ENCODE assay signal across 17 cellular contexts in the genomic region with DNA sequence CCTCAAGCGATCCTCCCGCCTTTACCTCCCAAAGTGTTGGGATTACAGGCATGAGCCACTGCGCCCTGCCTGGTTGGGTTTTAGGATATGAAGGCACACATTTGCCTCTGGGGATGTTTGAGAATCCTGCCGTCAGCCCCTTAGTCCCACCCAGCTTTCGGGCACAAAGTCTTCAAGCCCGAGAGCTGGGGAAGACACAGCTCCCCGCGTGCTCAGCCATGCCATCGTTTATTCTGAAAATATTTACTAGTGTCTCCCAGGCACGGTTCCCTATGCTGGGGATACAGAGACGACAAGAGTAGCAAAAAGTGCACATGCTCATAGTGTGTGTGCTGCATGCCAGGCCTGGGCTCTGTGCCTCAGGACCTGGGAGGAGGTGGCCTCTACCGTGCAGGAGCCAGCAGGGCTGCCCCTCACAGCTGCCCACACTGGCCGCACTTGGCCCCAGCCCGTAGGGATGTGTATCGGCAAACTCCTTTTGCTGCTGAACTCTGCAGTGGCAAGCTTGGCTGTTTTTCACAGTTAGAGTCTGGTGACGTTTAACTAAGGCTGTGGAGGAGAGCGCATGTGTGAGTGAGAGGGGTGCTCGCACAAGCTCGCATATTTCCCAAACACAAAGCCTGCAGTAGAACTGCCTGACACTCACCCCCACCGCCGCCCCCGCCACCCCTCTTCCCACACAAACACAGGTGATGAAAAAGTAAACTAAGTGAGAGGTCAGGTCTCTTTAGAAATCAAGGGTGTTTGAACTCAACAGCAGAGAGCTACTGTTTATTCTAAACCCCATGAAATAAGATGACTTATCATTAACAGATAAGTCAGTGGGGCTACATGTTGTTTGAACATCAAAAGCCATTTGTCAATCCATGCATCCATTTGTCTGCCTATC.
DNase-seq lines count a peak whose midpoint lies in the region; ATAC-seq and TF ChIP-seq lines count a peak whose summit lies in the region.
"Had no signal": no experiment of that assay in that cellular context is flagged by ENCODE, and none has a peak within 500 bp of the region (broad histone marks: within the 10 kb centered on the region; RNA-seq: fewer than 3 reads in every experiment).

No MANE protein-coding gene starts in this region.

- CTCF ChIA-PET in AG04449 (lab: Yijun Ruan, JAX): no interaction called here

- no peaks in the 10 kb centered on the region for H3K4me1 Mint-ChIP-seq in activated T-cell treated with anti-CD3 and anti-CD28 coated beads, Interleukin-2, amount 50 U/mL, for 24 hours (ENCODE audit: low read depth)
- H3K4me1 Mint-ChIP-seq: activated naive CD8-positive, alpha-beta T cell treated with anti-CD3 and anti-CD28 coated beads, Interleukin-2, amount 10 ng/mL, durations not matched to agents 7 days and 5 days had no signal

- H3K27me3 ChIP-seq in osteoblast (ENCODE audit: insufficient read depth, low read length) (no peaks in the 10 kb centered on the region), transverse colon (no peaks in the 10 kb centered on the region)
- H3K27me3 ChIP-seq: BE2C had no signal

- DNase-seq in AG04449 (ENCODE audit: low read depth, low spot score): no peak
- DNase-seq in NCI-H146 (lab: John Stamatoyannopoulos, UW): peak; percentile 51
- peak; percentile 27 for DNase-seq in fibroblast of pulmonary artery (ENCODE audit: low read depth)
- DNase-seq in osteoblast (ENCODE audit: insufficient read length, low spot score, missing footprints): peak; percentile 84
- DNase-seq in H4 (ENCODE audit: low spot score): no peak
- DNase-seq in transverse colon: no peak
- DNase-seq in activated T-cell treated with anti-CD3 and anti-CD28 coated beads, Interleukin-2, amount 50 U/mL, for 24 hours: no peak
- DNase-seq: activated CD8-positive, alpha-beta memory T cell treated with anti-CD3 and anti-CD28 coated beads, Interleukin-2, amount 50 U/mL, for 4 hours; activated naive CD8-positive, alpha-beta T cell treated with anti-CD3 and anti-CD28 coated beads, Interleukin-2, amount 10 ng/mL, durations not matched to agents 7 days and 5 days; BE2C; cortex of kidney; foreskin melanocyte; HCEC 1CT; NCI-H524 treated with DMSO at 0.1 percent for 48 hours; RPMI8226; stimulated activated CD4-positive, alpha-beta T cell treated with anti-CD3 and anti-CD28 coated beads, Interleukin-2, amount 100 ng/mL, for 24 hours had no signal

- H3K36me3 Mint-ChIP-seq in activated T-cell treated with anti-CD3 and anti-CD28 coated beads, Interleukin-2, amount 50 U/mL, for 24 hours (ENCODE audit: low read depth): no peaks in the 10 kb centered on the region
- H3K36me3 Mint-ChIP-seq: activated naive CD8-positive, alpha-beta T cell treated with anti-CD3 and anti-CD28 coated beads, Interleukin-2, amount 10 ng/mL, durations not matched to agents 7 days and 5 days had no signal

- no peak for TF ChIP-seq POLR2A in transverse colon (IDR thresholded peaks at IDR 0.05)

- H3K27ac Mint-ChIP-seq in activated T-cell treated with anti-CD3 and anti-CD28 coated beads, Interleukin-2, amount 50 U/mL, for 24 hours: no peak overlapping the region
- H3K27ac Mint-ChIP-seq: activated naive CD8-positive, alpha-beta T cell treated with anti-CD3 and anti-CD28 coated beads, Interleukin-2, amount 10 ng/mL, durations not matched to agents 7 days and 5 days had no signal

- no peak for ATAC-seq in GM21526 (IDR thresholded peaks at IDR 0.05; ENCODE audit: low FRiP score, unreplicated experiment)

- H3K36me3 ChIP-seq in osteoblast (ENCODE audit: insufficient read depth, low read length) (no peaks in the 10 kb centered on the region), transverse colon (no peaks in the 10 kb centered on the region)
- H3K36me3 ChIP-seq: BE2C had no signal

- H3K79me2 ChIP-seq in osteoblast (ENCODE audit: insufficient read depth, low read length): no peaks in the 10 kb centered on the region

- H3K9me3 ChIP-seq in osteoblast (ENCODE audit: low read depth, low read length) (no peaks in the 10 kb centered on the region), transverse colon (no peaks in the 10 kb centered on the region)

- POLR2A ChIA-PET in AG04449 (lab: Yijun Ruan, JAX): no interaction called here

- peaks cover 8% of the 10 kb centered on the region for H3K9me3 Mint-ChIP-seq in activated T-cell treated with anti-CD3 and anti-CD28 coated beads, Interleukin-2, amount 50 U/mL, for 24 hours

- H3K27ac ChIP-seq in osteoblast (ENCODE audit: low read depth, low read length) (no peak overlapping the region), transverse colon (no peak overlapping the region)

- TF ChIP-seq CTCF in AG04449 (IDR thresholded peaks at IDR 0.05; ENCODE audit: insufficient read depth, low read length, missing control alignments): no peak
- TF ChIP-seq CTCF in fibroblast of pulmonary artery (IDR thresholded peaks at IDR 0.05; ENCODE audit: low read length, missing control alignments): no peak
- no peak for TF ChIP-seq CTCF in osteoblast (IDR thresholded peaks at IDR 0.05; ENCODE audit: extremely low read depth, low read depth, low read length)
- TF ChIP-seq CTCF in transverse colon (IDR thresholded peaks at IDR 0.05): no peak

- H3K4me3 ChIP-seq in AG04449 (ENCODE audit: low read depth, low read length): peak overlapping the region; percentile 10
- no peak overlapping the region for H3K4me3 ChIP-seq in fibroblast of pulmonary artery (replicated peaks; ENCODE audit: low read depth, low read length)
- H3K4me3 ChIP-seq in osteoblast (ENCODE audit: insufficient read depth, low read length): peak overlapping the region; percentile 64
- no peak overlapping the region for H3K4me3 ChIP-seq in transverse colon

- H4K20me1 ChIP-seq in osteoblast (ENCODE audit: insufficient read depth, low read length): peaks cover under 1% of the 10 kb centered on the region

- in situ Hi-C loops in transverse colon (cut with MboI; ENCODE audit: low pct_ligation_motif_present in 1 of 4, low pct_unique_long_range_greater_than_20kb in 1 of 4, low sequenced_read_pairs in 3 of 4): no loop called here

- no peak overlapping the region for H3K4me3 Mint-ChIP-seq in activated T-cell treated with anti-CD3 and anti-CD28 coated beads, Interleukin-2, amount 50 U/mL, for 24 hours
- H3K4me3 Mint-ChIP-seq: activated naive CD8-positive, alpha-beta T cell treated with anti-CD3 and anti-CD28 coated beads, Interleukin-2, amount 10 ng/mL, durations not matched to agents 7 days and 5 days had no signal

- no peaks in the 10 kb centered on the region for H3K27me3 Mint-ChIP-seq in activated T-cell treated with anti-CD3 and anti-CD28 coated beads, Interleukin-2, amount 50 U/mL, for 24 hours

- 50% methylated on average over 3 to 22 of the region's 22 CpGs for WGBS in transverse colon (ENCODE audit: low coverage in 1 of 2), 2 donors

- H3K4me2 ChIP-seq in osteoblast (ENCODE audit: insufficient read depth, low read length): peak overlapping the region; percentile 87

- TF ChIP-seq EP300 in transverse colon (IDR thresholded peaks at IDR 0.05; ENCODE audit: low read depth): no peak

- H3K4me1 ChIP-seq in osteoblast (ENCODE audit: insufficient read depth, low read length): peaks cover 11% of the 10 kb centered on the region
- H3K4me1 ChIP-seq in transverse colon: peaks cover 0 to 4% (median 0%) of the 10 kb centered on the region in 4 donors
- H3K4me1 ChIP-seq: BE2C had no signal

- intact Hi-C loops in transverse colon (cut with DNase I; ENCODE audit: low total_unique reads): no loop called here

- H2AFZ ChIP-seq in osteoblast (ENCODE audit: low read length): peak overlapping the region; percentile 74

Comparison
In these comparisons a context has a peak if more than half of its experiments do, and no peak if none do; other contexts are left out.
1. DNase-seq: peak in NCI-H146 (single experiment), fibroblast of pulmonary artery (single experiment) and osteoblast (single experiment); none in AG04449 (single experiment), H4 (single experiment), transverse colon (single experiment) and activated T-cell treated with anti-CD3 and anti-CD28 coated beads, Interleukin-2, amount 50 U/mL, for 24 hours (single experiment).
2. H3K4me3 ChIP-seq: peak in AG04449 (single experiment) and osteoblast (single experiment); none in fibroblast of pulmonary artery (single experiment) and transverse colon (0 of 4).